In genomic region chr6:121247386-121247785, GRCh38 we compare ENCODE assay signal across 23 cellular contexts.
DNase-seq lines count a peak whose midpoint lies in the region; ATAC-seq and TF ChIP-seq lines count a peak whose summit lies in the region.
"Had no signal": no experiment of that assay in that cellular context is flagged by ENCODE, and none has a peak within 500 bp of the region (broad histone marks: within the 10 kb centered on the region; RNA-seq: fewer than 3 reads in every experiment).

No MANE protein-coding gene starts in this region.

- CTCF ChIA-PET in activated CD8-positive, alpha-beta T cell treated with anti-CD3 and anti-CD28 coated beads, Interleukin-2, amount 10 ng/mL, durations not matched to agents 7 days and 5 days (lab: Charles Lee): no interaction called here
- CTCF ChIA-PET in PC-3 (lab: Charles Lee): no interaction called here

- H2AFZ ChIP-seq in PC-3 (ENCODE audit: low read length): no peak overlapping the region
- H2AFZ ChIP-seq: neural progenitor cell had no signal

- peak; percentile 42 for ATAC-seq in activated CD8-positive, alpha-beta T cell treated with anti-CD3 and anti-CD28 coated beads, Interleukin-2, amount 10 ng/mL, durations not matched to agents 7 days and 5 days
- ATAC-seq in PC-3: no peak
- ATAC-seq: lower lobe of right lung had no signal

- no peaks in the 10 kb centered on the region for H3F3A ChIP-seq in PC-3 (ENCODE audit: low read length, unreplicated experiment)

- no peak overlapping the region for H3K27ac ChIP-seq in PC-3 (ENCODE audit: low read length)
- H3K27ac ChIP-seq: lower lobe of right lung, neural progenitor cell, right atrium auricular region had no signal

- peaks cover 48% of the 10 kb centered on the region for H3K36me3 Mint-ChIP-seq in activated CD8-positive, alpha-beta T cell treated with anti-CD3 and anti-CD28 coated beads, Interleukin-2, amount 10 ng/mL, durations not matched to agents 7 days and 5 days (ENCODE audit: low read depth)

- peak; percentile 62 for DNase-seq in ELR (ENCODE audit: low read depth)
- peak; percentile 28 for DNase-seq in HCEC 1CT
- DNase-seq in activated CD8-positive, alpha-beta T cell treated with anti-CD3 and anti-CD28 coated beads, Interleukin-2, amount 10 ng/mL, durations not matched to agents 7 days and 5 days: no peak
- DNase-seq in glomerular visceral epithelial cell (ENCODE audit: extremely low spot score): peak; percentile 24
- no peak for DNase-seq in NAMALWA (ENCODE audit: low spot score)
- DNase-seq in PC-3: no peak
- no peak for DNase-seq in GM20000 (ENCODE audit: low spot score)
- no peak for DNase-seq in medulla oblongata (ENCODE audit: extremely low spot score)
- DNase-seq: activated CD4-positive, CD25-positive, alpha-beta regulatory T cell treated with anti-CD3 and anti-CD28 coated beads, Interleukin-2, amount 50 U/mL, for 72 hours; activated effector memory CD4-positive, alpha-beta T cell treated with Interleukin-2 at 50 U/mL for 16 hours; effector CD8-positive, alpha-beta T cell; foreskin melanocyte; GOT3; lower lobe of right lung; NCI-H1092 treated with DMSO at 0.1 percent for 48 hours; NCI-H2171 treated with DMSO at 0.1 percent for 48 hours; Right ventricle myocardium superior; stimulated activated CD8-positive, alpha-beta memory T cell treated with anti-CD3 and anti-CD28 coated beads, Interleukin-4, amount 100 ng/mL, for 48 hours had no signal

- no peak overlapping the region for H3K4me3 Mint-ChIP-seq in activated CD8-positive, alpha-beta T cell treated with anti-CD3 and anti-CD28 coated beads, Interleukin-2, amount 10 ng/mL, durations not matched to agents 7 days and 5 days
- H3K4me3 Mint-ChIP-seq: B cell; neural progenitor cell; T-helper 1 cell treated with Interleukin-12 subunit alpha and Interleukin-12 subunit beta and Interleukin-4 antibody, amounts not matched to agents 30 μg/mL and 1 μg/mL, for 36 hours; type B pancreatic cell had no signal

- peak overlapping the region; percentile 8 for H3K27ac Mint-ChIP-seq in activated CD8-positive, alpha-beta T cell treated with anti-CD3 and anti-CD28 coated beads, Interleukin-2, amount 10 ng/mL, durations not matched to agents 7 days and 5 days
- H3K27ac Mint-ChIP-seq: B cell; neural progenitor cell; T-helper 1 cell treated with Interleukin-12 subunit alpha and Interleukin-12 subunit beta and Interleukin-4 antibody, amounts not matched to agents 30 μg/mL and 1 μg/mL, for 36 hours; type B pancreatic cell had no signal

- H3K4me1 Mint-ChIP-seq in activated CD8-positive, alpha-beta T cell treated with anti-CD3 and anti-CD28 coated beads, Interleukin-2, amount 10 ng/mL, durations not matched to agents 7 days and 5 days (ENCODE audit: low read depth): peaks cover 16% of the 10 kb centered on the region
- H3K4me1 Mint-ChIP-seq: B cell, neural progenitor cell had no signal

- no peak overlapping the region for H3K9ac ChIP-seq in PC-3 (ENCODE audit: low read length)
- H3K9ac ChIP-seq: neural progenitor cell had no signal

- BruUV-seq in PC-3 (replicated peaks; lab: Mats Ljungman, UMichigan): no TSS peak

- H3K4me2 ChIP-seq in PC-3 (ENCODE audit: low read length): no peak overlapping the region
- H3K4me2 ChIP-seq: neural progenitor cell had no signal

- H3K4me3 ChIP-seq in PC-3 (ENCODE audit: low read length): no peak overlapping the region
- H3K4me3 ChIP-seq: lower lobe of right lung, neural progenitor cell, right atrium auricular region had no signal

- intact Hi-C loops in PC-3 (cut with micrococcal nuclease): no loop called here

- POLR2A ChIA-PET in activated CD8-positive, alpha-beta T cell treated with anti-CD3 and anti-CD28 coated beads, Interleukin-2, amount 10 ng/mL, durations not matched to agents 7 days and 5 days (lab: Charles Lee): no interaction called here
- POLR2A ChIA-PET in PC-3 (lab: Charles Lee; ENCODE audit: unreplicated experiment): no interaction called here

- H3K9me2 ChIP-seq in PC-3 (replicated peaks; ENCODE audit: low read length): no peaks in the 10 kb centered on the region

- H4K20me1 ChIP-seq in PC-3 (ENCODE audit: low read length): no peaks in the 10 kb centered on the region

- no peaks in the 10 kb centered on the region for H3K9me3 ChIP-seq in PC-3 (ENCODE audit: low read length)

- H3K27me3 Mint-ChIP-seq in activated CD8-positive, alpha-beta T cell treated with anti-CD3 and anti-CD28 coated beads, Interleukin-2, amount 10 ng/mL, durations not matched to agents 7 days and 5 days (ENCODE audit: low read depth): no peaks in the 10 kb centered on the region
- H3K27me3 Mint-ChIP-seq: B cell, type B pancreatic cell had no signal

- H3K9me3 Mint-ChIP-seq in activated CD8-positive, alpha-beta T cell treated with anti-CD3 and anti-CD28 coated beads, Interleukin-2, amount 10 ng/mL, durations not matched to agents 7 days and 5 days (ENCODE audit: insufficient read depth): peaks cover 14% of the 10 kb centered on the region

- TF ChIP-seq CTCF in PC-3 (conservative IDR thresholded peaks at IDR 0.05; ENCODE audit: low read depth, low read length) (no peak), GM20000 (IDR thresholded peaks at IDR 0.05; ENCODE audit: extremely low read depth, missing control alignments) (no peak)

- no peaks in the 10 kb centered on the region for H3K36me3 ChIP-seq in PC-3 (ENCODE audit: low read depth, low read length)
- H3K36me3 ChIP-seq: lower lobe of right lung, neural progenitor cell, right atrium auricular region had no signal

- H3K79me2 ChIP-seq in PC-3 (ENCODE audit: low read length): no peaks in the 10 kb centered on the region

- no peaks in the 10 kb centered on the region for H3K27me3 ChIP-seq in PC-3 (ENCODE audit: low read length)
- H3K27me3 ChIP-seq: neural progenitor cell, right atrium auricular region had no signal

- no peaks in the 10 kb centered on the region for H3K4me1 ChIP-seq in PC-3 (ENCODE audit: insufficient read depth, low read length)
- H3K4me1 ChIP-seq: lower lobe of right lung, neural progenitor cell, right atrium auricular region had no signal

Comparison
In these comparisons a context has a peak if more than half of its experiments do, and no peak if none do; other contexts are left out.
1. DNase-seq: peak in ELR (single experiment), HCEC 1CT (single experiment) and glomerular visceral epithelial cell (single experiment); none in activated CD8-positive, alpha-beta T cell treated with anti-CD3 and anti-CD28 coated beads, Interleukin-2, amount 10 ng/mL, durations not matched to agents 7 days and 5 days (single experiment), NAMALWA (single experiment), PC-3 (single experiment), GM20000 (single experiment) and medulla oblongata (single experiment).